8 cellular contexts compared by ENCODE assay signal in the genomic region with DNA sequence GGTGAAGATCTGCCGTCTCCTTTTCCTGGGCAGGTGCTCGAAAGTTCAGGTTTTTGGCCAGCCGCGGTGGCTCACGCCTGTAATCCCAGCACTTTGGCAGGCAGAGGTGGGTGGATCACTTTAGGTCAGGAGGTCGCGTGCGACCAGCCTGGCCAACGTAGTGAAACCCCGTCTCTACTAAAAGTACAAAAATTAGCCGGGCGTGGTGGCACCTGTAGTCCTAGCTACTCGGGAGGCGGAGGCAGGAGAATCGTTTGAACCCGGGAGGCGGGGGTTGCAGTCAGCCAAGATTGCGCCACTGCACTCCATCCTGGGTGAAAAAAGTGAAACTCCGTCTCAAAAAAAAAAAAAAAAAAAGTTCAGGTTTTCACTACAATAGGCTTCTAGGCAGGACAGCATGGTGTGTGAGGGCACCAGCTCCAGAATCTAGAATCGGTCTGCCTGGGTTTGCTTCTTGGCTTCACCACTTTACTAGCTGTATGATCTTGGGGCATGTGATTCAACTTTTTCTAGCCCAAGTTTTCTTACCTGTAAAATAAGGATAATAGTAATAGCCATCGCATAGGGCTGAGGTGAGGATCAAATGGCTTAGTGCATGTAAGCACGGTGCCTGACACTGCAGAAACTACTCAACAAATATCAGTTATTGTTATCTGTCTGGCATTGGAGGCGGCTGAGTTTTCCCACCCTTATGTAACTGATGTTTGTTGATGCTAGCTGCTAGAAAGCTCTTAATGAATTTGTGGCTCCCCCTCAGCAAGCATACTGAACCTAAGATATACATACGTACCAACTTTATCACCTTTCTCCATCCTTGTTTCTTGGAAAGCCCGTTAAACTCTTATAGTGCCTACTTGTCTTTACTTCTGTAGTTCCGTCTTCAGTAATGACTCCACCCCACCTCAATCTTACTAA. TPM values are rescaled to one million over a fixed set of nuclear protein-coding genes. Genes with fewer than 3 reads are reported as not detected.
DNase-seq lines count a peak whose midpoint lies in the region; ATAC-seq, FAIRE-seq and TF ChIP-seq lines count a peak whose summit lies in the region.

No MANE protein-coding gene starts in this region.

- H3K18ac ChIP-seq in mesendoderm (ENCODE audit: low read length): no peak overlapping the region

- H2AK5ac ChIP-seq in mesendoderm (ENCODE audit: low read length): no peak overlapping the region

- ATAC-seq in A549 (peak in 1 of 2 experiments; percentile 1; a peak in 1 of 6 replicates), body of pancreas (no peak), GM19397 (IDR thresholded peaks at IDR 0.05; ENCODE audit: unreplicated experiment) (no peak)

- no peak for TF ChIP-seq CTCF in A549 (IDR thresholded peaks at IDR 0.05)
- TF ChIP-seq CTCF in body of pancreas (IDR thresholded peaks at IDR 0.05): no peak

- intact Hi-C loops in body of pancreas (cut with DNase I): no loop called here

- H3K36me3 ChIP-seq in body of pancreas (replicated peaks in 1 of 2; ENCODE audit: insufficient read depth in 1 of 2, low read depth in 2 of 2): no peaks in the 10 kb centered on the region
- no peaks in the 10 kb centered on the region for H3K36me3 ChIP-seq in mesendoderm (ENCODE audit: control insufficient read depth, insufficient read depth, low read length)

- H3K23ac ChIP-seq in mesendoderm (ENCODE audit: low read length): no peak overlapping the region

- H3K9me3 ChIP-seq in A549: no peaks in the 10 kb centered on the region
- no peaks in the 10 kb centered on the region for H3K9me3 ChIP-seq in body of pancreas

- peaks cover 58% of the 10 kb centered on the region for H3K79me2 ChIP-seq in mesendoderm (ENCODE audit: control insufficient read depth, insufficient read depth, low read length)

- no peak for FAIRE-seq in A549 (lab: Jason Lieb, UNC)

- peaks cover 5% of the 10 kb centered on the region for H3K79me1 ChIP-seq in mesendoderm (ENCODE audit: low read length)

- H2BK5ac ChIP-seq in mesendoderm (ENCODE audit: low read length): no peak overlapping the region

- no peak overlapping the region for H4K5ac ChIP-seq in mesendoderm (ENCODE audit: low read length)

- H2BK120ac ChIP-seq in mesendoderm (ENCODE audit: low read depth, low read length): no peak overlapping the region

- H3K56ac ChIP-seq in mesendoderm (ENCODE audit: low read length): peak overlapping the region; percentile 99

- TF ChIP-seq RAD21 in A549 (conservative IDR thresholded peaks at IDR 0.05 in 1 of 2, IDR thresholded peaks at IDR 0.05 in 1 of 2): no peak

- H3K4me2 ChIP-seq in A549 (peak overlapping the region; percentile 85), mesendoderm (ENCODE audit: low read length) (peak overlapping the region; percentile 76)

- H3K4me1 ChIP-seq in A549 (peaks cover 27% of the 10 kb centered on the region), body of pancreas (peaks cover 56% of the 10 kb centered on the region), mesendoderm (ENCODE audit: control insufficient read depth, low read depth, low read length) (no peaks in the 10 kb centered on the region)

- CTCF ChIA-PET in A549 (lab: Yijun Ruan, JAX): interaction anchor here (0.6 to 22.8 kb wide), 5 partner anchors 11 to 583 kb away, joined by 3 to 323 read pairs (median 3); a partner anchor contains a TSS

- H3K27ac ChIP-seq in A549: peak overlapping the region; percentile 92 to 94
- peak overlapping the region; percentile 78 to 96 (median 92) for H3K27ac ChIP-seq in body of pancreas
- no peak overlapping the region for H3K27ac ChIP-seq in mesendoderm (ENCODE audit: low read depth, low read length)

- H3K9ac ChIP-seq in mesendoderm (ENCODE audit: low read length): peak overlapping the region; percentile 82

- H3K4me3 ChIP-seq in A549 (peak overlapping the region; percentile 81), body of pancreas (peak overlapping the region; percentile 68 to 73), mesendoderm (ENCODE audit: low read length) (peak overlapping the region; percentile 79)

- TF ChIP-seq POLR2A in A549 (IDR thresholded peaks at IDR 0.05; ENCODE audit: low read length): no peak
- no peak for TF ChIP-seq POLR2A in body of pancreas (IDR thresholded peaks at IDR 0.05)

- H4K8ac ChIP-seq in mesendoderm (ENCODE audit: low read depth, low read length): no peak overlapping the region

- H3K4ac ChIP-seq in mesendoderm (ENCODE audit: low read depth, low read length): no peak overlapping the region

- H3K27me3 ChIP-seq in body of pancreas: no peaks in the 10 kb centered on the region
- H3K27me3 ChIP-seq in mesendoderm (ENCODE audit: insufficient read depth, low read length, poor library complexity): no peaks in the 10 kb centered on the region

- POLR2A ChIA-PET in A549 (lab: Yijun Ruan, JAX): interaction anchor here (0.6 to 1.5 kb wide), 3 partner anchors 12 to 112 kb away, joined by 3 to 4 read pairs (median 3); no protein-coding TSS in a partner anchor

- H2BK15ac ChIP-seq in mesendoderm (replicated peaks; ENCODE audit: low read depth): no peak overlapping the region

- no peak for TF ChIP-seq EP300 in A549 (IDR thresholded peaks at IDR 0.05)

- WGBS in A549 (ENCODE audit: missing lambda C conversion rate): 23% methylated on average over 26 of the region's 26 CpGs
- WGBS in body of pancreas, 2 donors: 21 to 24% methylated on average over 22 to 26 of the region's 26 CpGs
- WGBS in mesendoderm (ENCODE audit: extremely low coverage, insufficient coverage, low lambda C conversion rate): no CpG with 5 or more reads among the region's 26 CpGs

- DNase-seq in A549 (ENCODE audit: low read depth in 1 of 2, low spot score in 1 of 2): no peak
- DNase-seq in HT-29 (ENCODE audit: low spot score): peak; percentile 76
- DNase-seq in body of pancreas: no peak
- DNase-seq in mesendoderm: no peak
- no peak for DNase-seq in NCI-H2107 treated with DMSO at 0.1 percent for 48 hours (lab: John Stamatoyannopoulos, UW; ENCODE audit: unreplicated experiment)
- DNase-seq in NAMALWA (ENCODE audit: low spot score): no peak
- DNase-seq in mucosa of gallbladder (ENCODE audit: low spot score): no peak

TF ChIP-seq in A549, 52 proteins besides CTCF, POLR2A, EP300 and RAD21:
- TF ChIP-seq, protein P1, sequence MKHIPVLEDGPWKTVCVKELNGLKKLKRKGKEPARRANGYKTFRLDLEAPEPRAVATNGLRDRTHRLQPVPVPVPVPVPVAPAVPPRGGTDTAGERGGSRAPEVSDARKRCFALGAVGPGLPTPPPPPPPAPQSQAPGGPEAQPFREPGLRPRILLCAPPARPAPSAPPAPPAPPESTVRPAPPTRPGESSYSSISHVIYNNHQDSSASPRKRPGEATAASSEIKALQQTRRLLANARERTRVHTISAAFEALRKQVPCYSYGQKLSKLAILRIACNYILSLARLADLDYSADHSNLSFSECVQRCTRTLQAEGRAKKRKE (CRISPR knock-in tag; IDR thresholded peaks at IDR 0.05; ENCODE audit: low read depth): no peak
- TF ChIP-seq EHMT2 (IDR thresholded peaks at IDR 0.05; ENCODE audit: low read depth) (no peak), FOSB (CRISPR knock-in tag; IDR thresholded peaks at IDR 0.05) (no peak), CEBPB (IDR thresholded peaks at IDR 0.05) (peak; percentile 18 to 46; a peak in 3 of 4 replicates)
- TF ChIP-seq, protein P2, sequence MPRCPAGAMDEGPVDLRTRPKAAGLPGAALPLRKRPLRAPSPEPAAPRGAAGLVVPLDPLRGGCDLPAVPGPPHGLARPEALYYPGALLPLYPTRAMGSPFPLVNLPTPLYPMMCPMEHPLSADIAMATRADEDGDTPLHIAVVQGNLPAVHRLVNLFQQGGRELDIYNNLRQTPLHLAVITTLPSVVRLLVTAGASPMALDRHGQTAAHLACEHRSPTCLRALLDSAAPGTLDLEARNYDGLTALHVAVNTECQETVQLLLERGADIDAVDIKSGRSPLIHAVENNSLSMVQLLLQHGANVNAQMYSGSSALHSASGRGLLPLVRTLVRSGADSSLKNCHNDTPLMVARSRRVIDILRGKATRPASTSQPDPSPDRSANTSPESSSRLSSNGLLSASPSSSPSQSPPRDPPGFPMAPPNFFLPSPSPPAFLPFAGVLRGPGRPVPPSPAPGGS (IDR thresholded peaks at IDR 0.05): no peak

RNA-seq across cellular contexts. Expression of a gene that starts 1.3 kb away (rescaled TPM):
- polyA plus RNA-seq in A549 (2011; rRNA removed) (63.4 and 106 TPM in 2 replicates), A549 (2017; fragmentation: RNase III; extraction: RNeasy Plus Mini Kit Qiagen cat#74134 plus additional on column Dnase treatment) (104 to 126 TPM (median 106 TPM) in 3 replicates)
- 36.6 and 41.6 TPM in 2 replicates for polyA plus RNA-seq in A549 (2012; cell fraction: cytosol; rRNA removed)
- 15.5 and 18.5 TPM in 2 replicates for polyA plus RNA-seq in A549 (2012; cell fraction: nucleus; rRNA removed)
- 18.3 and 18.5 TPM in 2 replicates for polyA minus RNA-seq in A549 (2011; rRNA and poly(A)+ RNA removed)
- 30.3 and 35.9 TPM in 2 replicates for total RNA-seq in HT-29 (2014; rRNA removed; shearing (Covaris generic))
- total RNA-seq in body of pancreas (10 to 100 TPM; 12.2 to 14.0 TPM), mucosa of gallbladder (34.4 TPM)
- 86.5 TPM for polyA plus RNA-seq in mesendoderm (2013, experiment 1 of 2)
- polyA plus RNA-seq in mesendoderm (2013, experiment 2 of 2): 87.8 TPM

RNA-seq across cellular contexts. Expression of a gene that starts 12.0 kb away (rescaled TPM):
- 10.8 and 11.2 TPM in 2 replicates for polyA plus RNA-seq in A549 (2011; rRNA removed)
- polyA plus RNA-seq in A549 (2012; cell fraction: cytosol; rRNA removed): 2.4 and 3.1 TPM in 2 replicates
- 1.2 and 1.5 TPM in 2 replicates for polyA plus RNA-seq in A549 (2012; cell fraction: nucleus; rRNA removed)
- polyA plus RNA-seq in A549 (2017; fragmentation: RNase III; extraction: RNeasy Plus Mini Kit Qiagen cat#74134 plus additional on column Dnase treatment): 3.1 to 3.9 TPM (median 3.7 TPM) in 3 replicates
- polyA minus RNA-seq in A549 (2011; rRNA and poly(A)+ RNA removed): 5.5 and 10.7 TPM in 2 replicates
- total RNA-seq in HT-29 (2014; rRNA removed; shearing (Covaris generic)): 40.6 and 42.1 TPM in 2 replicates
- 10 to 100 TPM; 11.9 to 17.5 TPM for total RNA-seq in body of pancreas
- polyA plus RNA-seq in mesendoderm (2013, experiment 1 of 2): 54.2 TPM
- 52.1 TPM for polyA plus RNA-seq in mesendoderm (2013, experiment 2 of 2)
- total RNA-seq in mucosa of gallbladder: 35.0 TPM
